ENCODE assay signal across 15 cellular contexts in the genomic region with DNA sequence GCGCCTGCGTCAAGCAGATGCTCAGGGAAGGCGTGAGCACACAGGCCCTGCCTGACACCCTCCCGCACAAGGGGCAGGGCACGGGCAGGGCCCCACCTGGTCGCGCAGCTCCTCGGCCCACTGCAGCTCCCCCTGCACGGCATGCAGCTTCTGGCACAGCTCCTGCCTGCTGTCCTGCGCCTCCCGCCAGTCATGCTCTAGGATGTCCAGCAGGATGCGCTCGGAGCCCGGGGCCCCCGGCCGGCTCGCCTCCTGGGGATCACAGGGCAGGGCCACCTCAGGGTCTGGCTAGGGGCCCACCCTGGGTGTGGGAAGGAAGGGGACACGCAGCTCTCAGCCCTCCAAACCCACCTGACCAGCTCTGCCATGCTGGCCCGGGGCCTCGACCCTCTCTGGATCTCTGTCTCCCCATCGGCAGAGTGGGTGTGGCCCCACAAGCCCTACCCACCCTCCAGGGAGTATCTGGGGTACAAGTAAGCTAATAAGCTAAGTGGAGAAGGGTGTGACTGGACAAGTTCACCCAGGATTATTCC. TPM values are rescaled to one million over a fixed set of nuclear protein-coding genes. Genes with fewer than 3 reads are reported as not detected.
DNase-seq lines count a peak whose midpoint lies in the region; ATAC-seq and TF ChIP-seq lines count a peak whose summit lies in the region.
"Had no signal": no experiment of that assay in that cellular context is flagged by ENCODE, and none has a peak within 500 bp of the region (broad histone marks: within the 10 kb centered on the region; RNA-seq: fewer than 3 reads in every experiment).

No MANE protein-coding gene starts in this region.

- H3K4me1 ChIP-seq in mucosa of rectum (ENCODE audit: control insufficient read depth in 2 of 2, insufficient read depth in 2 of 2, low read length in 2 of 2) (peaks cover 36 to 68% of the 10 kb centered on the region in 2 donors), tibial nerve (peaks cover 3 to 55% (median 35%) of the 10 kb centered on the region in 4 donors)

- no peak for TF ChIP-seq POLR2A in tibial nerve (IDR thresholded peaks at IDR 0.05)

- H3K36me3 ChIP-seq in WERI-Rb-1: peaks cover 25% of the 10 kb centered on the region
- peaks cover 21 to 23% of the 10 kb centered on the region in 2 donors for H3K36me3 ChIP-seq in mucosa of rectum (ENCODE audit: control insufficient read depth in 2 of 2, insufficient read depth in 2 of 2, low read length in 2 of 2)
- H3K36me3 ChIP-seq in tibial nerve: peaks cover 0 to 50% (median 0%) of the 10 kb centered on the region in 3 donors
- H3K36me3 ChIP-seq: cardiac muscle cell had no signal

- TF ChIP-seq EP300 in tibial nerve (IDR thresholded peaks at IDR 0.05): no peak

- 36 to 79% methylated on average over 10 to 16 of the region's 21 CpGs for WGBS in tibial nerve, 2 donors

- peak; percentile 65 for ATAC-seq in esophagus mucosa
- ATAC-seq in GM21367 (IDR thresholded peaks at IDR 0.05; ENCODE audit: unreplicated experiment): no peak
- ATAC-seq in GM19463 (IDR thresholded peaks at IDR 0.05; ENCODE audit: unreplicated experiment): no peak

- DNase-seq in WERI-Rb-1: peak; percentile 80
- DNase-seq in tibial nerve (ENCODE audit: low spot score in 2 of 2): no peak
- no peak for DNase-seq in NCI-H510A treated with DMSO at 0.1 percent for 48 hours (lab: John Stamatoyannopoulos, UW)
- no peak for DNase-seq in NCI-H2171 treated with DMSO at 0.1 percent for 48 hours (lab: John Stamatoyannopoulos, UW)
- DNase-seq: activated gamma-delta T cell treated with Interleukin-2 at 50 U/mL for 16 hours; CD4-positive, alpha-beta memory T cell; GDM1; NCI-H1092 treated with DMSO at 0.1 percent for 48 hours; NCI-H524 treated with DMSO at 0.1 percent for 48 hours had no signal

- H3K27ac ChIP-seq in WERI-Rb-1 (peak overlapping the region; percentile 71), mucosa of rectum (ENCODE audit: low read depth in 2 of 2, low read length in 2 of 2) (peak overlapping the region; percentile 52 to 88), tibial nerve (peak overlapping the region; percentile 38 to 85 (median 70))
- H3K27ac ChIP-seq: cardiac muscle cell had no signal

- H3K9ac ChIP-seq in mucosa of rectum (ENCODE audit: low read depth in 1 of 2, low read length in 2 of 2): peak overlapping the region in 1 of 2 donors; percentile 68

- H3K9me3 ChIP-seq in WERI-Rb-1 (ENCODE audit: severe bottlenecking): no peaks in the 10 kb centered on the region
- H3K9me3 ChIP-seq in mucosa of rectum (ENCODE audit: control insufficient read depth in 2 of 2, low read length in 2 of 2): no peaks in the 10 kb centered on the region
- no peaks in the 10 kb centered on the region for H3K9me3 ChIP-seq in tibial nerve

- TF ChIP-seq CTCF in WERI-Rb-1 (IDR thresholded peaks at IDR 0.05; ENCODE audit: low read depth, low read length) (peak; percentile 63), tibial nerve (IDR thresholded peaks at IDR 0.05) (peak in 3 of 5 experiments; percentile 18 to 55 (median 41))

- H3K4me3 ChIP-seq in WERI-Rb-1 (ENCODE audit: low read depth, low read length): no peak overlapping the region
- no peak overlapping the region for H3K4me3 ChIP-seq in mucosa of rectum (ENCODE audit: low read length in 2 of 2)
- H3K4me3 ChIP-seq in tibial nerve: no peak overlapping the region
- H3K4me3 ChIP-seq: cardiac muscle cell, skin epidermis had no signal

- H3K27me3 ChIP-seq in WERI-Rb-1 (ENCODE audit: insufficient read depth, low read depth, severe bottlenecking) (no peaks in the 10 kb centered on the region), mucosa of rectum (ENCODE audit: control insufficient read depth in 2 of 2, insufficient read depth in 2 of 2, low read length in 2 of 2) (no peaks in the 10 kb centered on the region), tibial nerve (no peaks in the 10 kb centered on the region)
- H3K27me3 ChIP-seq: cardiac muscle cell had no signal

RNA-seq across cellular contexts. Expression of a gene that starts 10.7 kb away (rescaled TPM):
- total RNA-seq in esophagus mucosa (10.5 TPM), tibial nerve (10 to 100 TPM; 12.5 to 21.6 (median 17.0) TPM)

RNA-seq across cellular contexts. Expression of a gene that starts 22.3 kb away (rescaled TPM):
- total RNA-seq in esophagus mucosa: 4.3 TPM
- total RNA-seq in tibial nerve: 10 to 100 TPM; 11.7 to 24.9 (median 19.4) TPM

RNA-seq across cellular contexts. Expression of a gene that starts 51.8 kb away (rescaled TPM):
- total RNA-seq in esophagus mucosa (117 TPM), tibial nerve (10 to 100 TPM; 28.4 to 53.4 (median 33.4) TPM)
- total RNA-seq: CD4-positive, alpha-beta memory T cell had no signal
